ENCODE assay signal across 1 cellular context in genomic region chr3:10437272-10437994, GRCh38.
TF ChIP-seq lines count a peak whose summit lies in the region.

No MANE protein-coding gene starts in this region.

TF ChIP-seq in WTC11, 78 proteins besides CTCF, POLR2A, EP300 and RAD21 (continued from another document):
- no peak for TF ChIP-seq PRDM15 (CRISPR knock-in tag; IDR thresholded peaks at IDR 0.05)
- TF ChIP-seq GABPB1 (CRISPR knock-in tag; IDR thresholded peaks at IDR 0.05), result no peak
- TF ChIP-seq ELF4 (CRISPR knock-in tag; IDR thresholded peaks at IDR 0.05; ENCODE audit: low read depth), result no peak
- no peak for TF ChIP-seq SOX15 (CRISPR knock-in tag; IDR thresholded peaks at IDR 0.05)
- TF ChIP-seq ATF3 (CRISPR knock-in tag; conservative IDR thresholded peaks at IDR 0.05), result no peak
- TF ChIP-seq ERG (CRISPR knock-in tag; IDR thresholded peaks at IDR 0.05), result no peak
- TF ChIP-seq PREB (CRISPR knock-in tag; IDR thresholded peaks at IDR 0.05; ENCODE audit: borderline replicate concordance), result no peak
- no peak for TF ChIP-seq GTF2I (CRISPR knock-in tag; conservative IDR thresholded peaks at IDR 0.05)
